1 cellular context compared by ENCODE assay signal in genomic region chr2:237637429-237638135, GRCh38.
TF ChIP-seq lines count a peak whose summit lies in the region.

No MANE protein-coding gene starts in this region.

TF ChIP-seq in IMR-90, 13 proteins besides CTCF, POLR2A, EP300 and RAD21 (continued from another document):
- TF ChIP-seq CHD1 (IDR thresholded peaks at IDR 0.05; ENCODE audit: low read depth, low read length), result no peak
TF ChIP-seq in IMR-90: peak in this region for 0.
